Comparison of ENCODE assay signal across 20 cellular contexts in the genomic region with DNA sequence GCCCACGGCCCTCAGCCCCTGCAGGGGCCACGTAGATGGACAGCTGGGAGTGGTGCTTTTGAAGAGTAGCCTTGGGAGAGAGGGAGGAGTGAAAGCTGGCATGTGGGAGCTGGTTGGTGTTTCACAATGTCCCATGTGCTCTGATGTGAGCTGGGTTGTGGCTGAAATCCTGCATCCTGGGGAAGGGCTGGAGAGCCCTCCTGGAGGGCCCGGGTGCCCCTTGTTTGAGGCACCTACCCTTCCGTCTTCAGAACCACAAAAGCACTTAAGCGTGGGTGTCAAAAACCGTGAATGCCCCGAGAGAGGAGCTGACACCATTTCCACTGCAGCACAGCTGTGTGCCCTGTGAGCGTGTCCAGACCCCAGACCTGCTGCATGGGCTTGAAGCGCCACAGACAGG.
A peak's percentile ranks its signal among the peaks of the same experiment; 100 is the strongest.
DNase-seq lines count a peak whose midpoint lies in the region; ATAC-seq and TF ChIP-seq lines count a peak whose summit lies in the region.
"Had no signal": no experiment of that assay in that cellular context is flagged by ENCODE, and none has a peak within 500 bp of the region (broad histone marks: within the 10 kb centered on the region; RNA-seq: fewer than 3 reads in every experiment).

No MANE protein-coding gene starts in this region.

- H3K4me3 ChIP-seq in fibroblast of pulmonary artery (replicated peaks; ENCODE audit: low read depth, low read length), result no peak overlapping the region
- H3K4me3 ChIP-seq: tibial nerve had no signal

- intact Hi-C loops in activated CD8-positive, alpha-beta T cell treated with anti-CD3 and anti-CD28 coated beads for 36 hours (cut with micrococcal nuclease), result no loop called here

- no peak overlapping the region for H3K27ac Mint-ChIP-seq in activated CD8-positive, alpha-beta T cell treated with anti-CD3 and anti-CD28 coated beads for 36 hours
- no peak overlapping the region for H3K27ac Mint-ChIP-seq in activated CD8-positive, alpha-beta T cell treated with anti-CD3 and anti-CD28 coated beads, Interleukin-2, amount 10 ng/mL, durations not matched to agents 7 days and 5 days
- H3K27ac Mint-ChIP-seq in stimulated activated naive CD8-positive, alpha-beta T cell treated with anti-CD3 and anti-CD28 coated beads, Interleukin-15, amount 100 ng/mL, for 72 hours, result no peak overlapping the region
- no peak overlapping the region for H3K27ac Mint-ChIP-seq in naive thymus-derived CD8-positive, alpha-beta T cell
- H3K27ac Mint-ChIP-seq in osteocyte (ENCODE audit: unreplicated experiment), result no peak overlapping the region
- H3K27ac Mint-ChIP-seq: memory B cell, T-helper 17 cell, WTC11 had no signal

- no peaks in the 10 kb centered on the region for H3K36me3 Mint-ChIP-seq in activated CD8-positive, alpha-beta T cell treated with anti-CD3 and anti-CD28 coated beads for 36 hours (ENCODE audit: low read depth)
- no peaks in the 10 kb centered on the region for H3K36me3 Mint-ChIP-seq in activated CD8-positive, alpha-beta T cell treated with anti-CD3 and anti-CD28 coated beads, Interleukin-2, amount 10 ng/mL, durations not matched to agents 7 days and 5 days (ENCODE audit: low read depth)
- no peaks in the 10 kb centered on the region for H3K36me3 Mint-ChIP-seq in naive thymus-derived CD8-positive, alpha-beta T cell
- no peaks in the 10 kb centered on the region for H3K36me3 Mint-ChIP-seq in osteocyte (ENCODE audit: unreplicated experiment)
- H3K36me3 Mint-ChIP-seq: memory B cell, WTC11 had no signal

- no peaks in the 10 kb centered on the region for H3K9me3 Mint-ChIP-seq in activated CD8-positive, alpha-beta T cell treated with anti-CD3 and anti-CD28 coated beads for 36 hours
- no peaks in the 10 kb centered on the region for H3K9me3 Mint-ChIP-seq in activated CD8-positive, alpha-beta T cell treated with anti-CD3 and anti-CD28 coated beads, Interleukin-2, amount 10 ng/mL, durations not matched to agents 7 days and 5 days (ENCODE audit: insufficient read depth)
- H3K9me3 Mint-ChIP-seq in stimulated activated naive CD8-positive, alpha-beta T cell treated with anti-CD3 and anti-CD28 coated beads, Interleukin-15, amount 100 ng/mL, for 72 hours, result no peaks in the 10 kb centered on the region
- H3K9me3 Mint-ChIP-seq in naive thymus-derived CD8-positive, alpha-beta T cell, result no peaks in the 10 kb centered on the region
- no peaks in the 10 kb centered on the region for H3K9me3 Mint-ChIP-seq in osteocyte (ENCODE audit: unreplicated experiment)
- H3K9me3 Mint-ChIP-seq: central memory CD8-positive, alpha-beta T cell; WTC11 had no signal

- DNase-seq in activated CD8-positive, alpha-beta T cell treated with anti-CD3 and anti-CD28 coated beads for 36 hours, result peak; percentile 35
- DNase-seq in activated CD8-positive, alpha-beta T cell treated with anti-CD3 and anti-CD28 coated beads, Interleukin-2, amount 10 ng/mL, durations not matched to agents 7 days and 5 days, result no peak
- DNase-seq in fibroblast of pulmonary artery (ENCODE audit: low read depth), result peak; percentile 61
- no peak for DNase-seq in stimulated activated naive CD8-positive, alpha-beta T cell treated with anti-CD3 and anti-CD28 coated beads, Interleukin-15, amount 100 ng/mL, for 72 hours
- no peak for DNase-seq in naive thymus-derived CD8-positive, alpha-beta T cell
- no peak for DNase-seq in osteocyte (ENCODE audit: extremely low spot score, unreplicated experiment)
- DNase-seq: DMS153, GF-D8, hippocampal formation, islet precursor cell, NCI-H1930, NCI-H510A, SHP77, T-helper 17 cell had no signal

- H3K4me1 Mint-ChIP-seq in activated CD8-positive, alpha-beta T cell treated with anti-CD3 and anti-CD28 coated beads for 36 hours (ENCODE audit: low read depth), result peaks cover 8% of the 10 kb centered on the region
- H3K4me1 Mint-ChIP-seq in activated CD8-positive, alpha-beta T cell treated with anti-CD3 and anti-CD28 coated beads, Interleukin-2, amount 10 ng/mL, durations not matched to agents 7 days and 5 days (ENCODE audit: low read depth), result no peaks in the 10 kb centered on the region
- peaks cover 13% of the 10 kb centered on the region for H3K4me1 Mint-ChIP-seq in stimulated activated naive CD8-positive, alpha-beta T cell treated with anti-CD3 and anti-CD28 coated beads, Interleukin-15, amount 100 ng/mL, for 72 hours
- peaks cover 0 to 6% (median 0%) of the 10 kb centered on the region in 4 donors for H3K4me1 Mint-ChIP-seq in naive thymus-derived CD8-positive, alpha-beta T cell
- peaks cover 16% of the 10 kb centered on the region for H3K4me1 Mint-ChIP-seq in osteocyte (ENCODE audit: unreplicated experiment)

- CTCF ChIA-PET in activated CD8-positive, alpha-beta T cell treated with anti-CD3 and anti-CD28 coated beads for 36 hours (lab: Charles Lee), result interaction anchor here (0.6 to 0.8 kb wide), 3 partner anchors 22 to 271 kb away, joined by 3 read pairs; no protein-coding TSS in a partner anchor
- CTCF ChIA-PET in activated CD8-positive, alpha-beta T cell treated with anti-CD3 and anti-CD28 coated beads, Interleukin-2, amount 10 ng/mL, durations not matched to agents 7 days and 5 days (lab: Charles Lee), result no interaction called here

- POLR2A ChIA-PET in activated CD8-positive, alpha-beta T cell treated with anti-CD3 and anti-CD28 coated beads for 36 hours (lab: Charles Lee), result no interaction called here
- POLR2A ChIA-PET in activated CD8-positive, alpha-beta T cell treated with anti-CD3 and anti-CD28 coated beads, Interleukin-2, amount 10 ng/mL, durations not matched to agents 7 days and 5 days (lab: Charles Lee), result no interaction called here
- POLR2A ChIA-PET in naive thymus-derived CD8-positive, alpha-beta T cell (lab: Charles Lee), result no interaction called here

- TF ChIP-seq CTCF in activated CD8-positive, alpha-beta T cell treated with anti-CD3 and anti-CD28 coated beads for 36 hours (IDR thresholded peaks at IDR 0.05), result no peak
- TF ChIP-seq CTCF in fibroblast of pulmonary artery (IDR thresholded peaks at IDR 0.05; ENCODE audit: low read length, missing control alignments) (no peak), osteocyte (IDR thresholded peaks at IDR 0.05) (no peak)

- H3K4me3 Mint-ChIP-seq in activated CD8-positive, alpha-beta T cell treated with anti-CD3 and anti-CD28 coated beads for 36 hours, result no peak overlapping the region
- no peak overlapping the region for H3K4me3 Mint-ChIP-seq in activated CD8-positive, alpha-beta T cell treated with anti-CD3 and anti-CD28 coated beads, Interleukin-2, amount 10 ng/mL, durations not matched to agents 7 days and 5 days
- H3K4me3 Mint-ChIP-seq in stimulated activated naive CD8-positive, alpha-beta T cell treated with anti-CD3 and anti-CD28 coated beads, Interleukin-15, amount 100 ng/mL, for 72 hours, result no peak overlapping the region
- no peak overlapping the region for H3K4me3 Mint-ChIP-seq in naive thymus-derived CD8-positive, alpha-beta T cell
- H3K4me3 Mint-ChIP-seq in osteocyte (ENCODE audit: unreplicated experiment), result no peak overlapping the region
- H3K4me3 Mint-ChIP-seq: central memory CD8-positive, alpha-beta T cell; memory B cell; T-helper 17 cell; WTC11 had no signal

- peak; percentile 64 for ATAC-seq in activated CD8-positive, alpha-beta T cell treated with anti-CD3 and anti-CD28 coated beads for 36 hours
- no peak for ATAC-seq in activated CD8-positive, alpha-beta T cell treated with anti-CD3 and anti-CD28 coated beads, Interleukin-2, amount 10 ng/mL, durations not matched to agents 7 days and 5 days
- ATAC-seq in SK-N-SH treated with all-trans-retinoic acid at 6 μM for 48 hours (peak; percentile 3; the same call in 1 of the 3 replicates), HG03045 (IDR thresholded peaks at IDR 0.05; ENCODE audit: unreplicated experiment) (no peak)
- peak; percentile 40 for ATAC-seq in stimulated activated naive CD8-positive, alpha-beta T cell treated with anti-CD3 and anti-CD28 coated beads, Interleukin-15, amount 100 ng/mL, for 72 hours
- ATAC-seq in naive thymus-derived CD8-positive, alpha-beta T cell, result no peak
- ATAC-seq: T-helper 17 cell, WTC11 had no signal

- H3K27me3 Mint-ChIP-seq in activated CD8-positive, alpha-beta T cell treated with anti-CD3 and anti-CD28 coated beads for 36 hours, result peaks cover 44% of the 10 kb centered on the region
- H3K27me3 Mint-ChIP-seq in activated CD8-positive, alpha-beta T cell treated with anti-CD3 and anti-CD28 coated beads, Interleukin-2, amount 10 ng/mL, durations not matched to agents 7 days and 5 days (ENCODE audit: low read depth), result peaks cover 29% of the 10 kb centered on the region
- peaks cover 69% of the 10 kb centered on the region for H3K27me3 Mint-ChIP-seq in stimulated activated naive CD8-positive, alpha-beta T cell treated with anti-CD3 and anti-CD28 coated beads, Interleukin-15, amount 100 ng/mL, for 72 hours
- H3K27me3 Mint-ChIP-seq in naive thymus-derived CD8-positive, alpha-beta T cell, result peaks cover 9 to 87% (median 35%) of the 10 kb centered on the region in 5 donors
- H3K27me3 Mint-ChIP-seq in osteocyte (ENCODE audit: unreplicated experiment), result peaks cover 15% of the 10 kb centered on the region

TF ChIP-seq in SK-N-SH treated with all-trans-retinoic acid at 6 μM for 48 hours, 23 proteins besides CTCF, POLR2A, EP300 and RAD21:
- TF ChIP-seq CSDC2 (CRISPR knock-in tag; IDR thresholded peaks at IDR 0.05) (no peak), PPARA (CRISPR knock-in tag; IDR thresholded peaks at IDR 0.05; ENCODE audit: borderline replicate concordance) (no peak), ZNF70 (CRISPR knock-in tag; IDR thresholded peaks at IDR 0.05) (no peak), ZFP30 (CRISPR knock-in tag; IDR thresholded peaks at IDR 0.05) (no peak), PATZ1 (CRISPR knock-in tag; IDR thresholded peaks at IDR 0.05; ENCODE audit: borderline replicate concordance) (no peak), BACH2 (CRISPR knock-in tag; IDR thresholded peaks at IDR 0.05; ENCODE audit: borderline replicate concordance) (no peak)

Comparison
In these comparisons a context has a peak if more than half of its experiments do, and no peak if none do; other contexts are left out.
1. ATAC-seq: peak in activated CD8-positive, alpha-beta T cell treated with anti-CD3 and anti-CD28 coated beads for 36 hours (single experiment), SK-N-SH treated with all-trans-retinoic acid at 6 μM for 48 hours (single experiment) and stimulated activated naive CD8-positive, alpha-beta T cell treated with anti-CD3 and anti-CD28 coated beads, Interleukin-15, amount 100 ng/mL, for 72 hours (single experiment); none in activated CD8-positive, alpha-beta T cell treated with anti-CD3 and anti-CD28 coated beads, Interleukin-2, amount 10 ng/mL, durations not matched to agents 7 days and 5 days (single experiment), HG03045 (single experiment) and naive thymus-derived CD8-positive, alpha-beta T cell (0 of 2).
2. DNase-seq: peak in activated CD8-positive, alpha-beta T cell treated with anti-CD3 and anti-CD28 coated beads for 36 hours (single experiment) and fibroblast of pulmonary artery (single experiment); none in activated CD8-positive, alpha-beta T cell treated with anti-CD3 and anti-CD28 coated beads, Interleukin-2, amount 10 ng/mL, durations not matched to agents 7 days and 5 days (single experiment), stimulated activated naive CD8-positive, alpha-beta T cell treated with anti-CD3 and anti-CD28 coated beads, Interleukin-15, amount 100 ng/mL, for 72 hours (0 of 2), naive thymus-derived CD8-positive, alpha-beta T cell (0 of 10) and osteocyte (single experiment).